ENCODE assay signal across 13 cellular contexts in the genomic region with DNA sequence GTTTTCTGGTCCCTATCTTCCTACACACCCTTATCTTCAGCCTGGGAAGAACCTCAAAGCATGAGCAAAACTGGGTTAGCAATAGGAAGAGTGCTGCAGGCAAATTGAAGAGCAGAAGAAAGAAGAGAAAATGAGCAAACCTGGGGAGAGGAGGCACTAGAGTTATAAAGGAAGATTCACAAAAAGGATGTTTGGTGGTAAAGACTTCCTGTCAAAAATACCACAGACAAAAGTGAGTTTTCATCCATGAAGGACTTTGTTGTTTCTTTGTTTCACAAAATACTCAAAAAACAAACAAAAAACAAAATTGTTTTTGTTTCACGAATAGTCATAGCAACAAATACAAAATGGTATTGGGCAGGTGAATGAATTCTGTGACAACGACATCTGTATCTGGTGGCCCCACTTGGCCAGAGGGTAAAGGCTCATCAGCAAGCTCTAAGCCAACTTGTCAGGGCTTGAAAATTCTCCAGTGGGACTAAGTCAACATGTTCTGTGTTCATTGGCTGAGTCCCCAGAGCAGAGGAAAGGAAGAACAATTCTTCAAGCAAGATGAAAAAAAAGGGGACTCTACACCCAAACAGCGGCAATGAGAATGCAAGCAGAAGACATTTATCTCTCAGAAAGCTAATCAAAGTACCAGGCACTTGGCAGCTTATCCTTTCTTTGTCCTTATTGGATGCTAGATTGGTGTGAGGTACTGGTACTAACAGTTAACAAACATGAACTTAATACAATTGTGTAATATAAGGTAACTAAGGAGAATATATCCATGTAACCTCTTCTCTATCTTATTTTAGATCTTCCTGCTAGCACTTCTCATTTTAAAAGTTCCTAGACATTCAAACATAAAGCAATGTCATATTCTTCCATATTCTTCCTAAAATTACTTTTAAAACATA. TPM values are rescaled to one million over a fixed set of nuclear protein-coding genes. Genes with fewer than 3 reads are reported as not detected.
DNase-seq lines count a peak whose midpoint lies in the region; ATAC-seq lines count a peak whose summit lies in the region.
"Had no signal": no experiment of that assay in that cellular context is flagged by ENCODE, and none has a peak within 500 bp of the region (broad histone marks: within the 10 kb centered on the region; RNA-seq: fewer than 3 reads in every experiment).

No MANE protein-coding gene starts in this region.

- in situ Hi-C loops in KBM-7 (cut with MboI; ENCODE audit: low pct_unique_long_range_greater_than_20kb, low sequenced_read_pairs) = no loop called here

- H4K20me1 ChIP-seq in BLaER1 treated with 17β-estradiol and CSF1 and Interleukin-3, amounts not matched to agents 10 nM and 100 nM = no peaks in the 10 kb centered on the region

- peak overlapping the region in 4 of 10 experiments; percentile 4 to 41 (median 17); a peak in 6 of 20 replicates for H3K4me3 ChIP-seq in BLaER1 treated with 17β-estradiol and CSF1 and Interleukin-3, amounts not matched to agents 10 nM and 100 nM
- H3K4me3 ChIP-seq in mononuclear cell (ENCODE audit: low read length) = peak overlapping the region; percentile 2
- no peak overlapping the region for H3K4me3 ChIP-seq in SJCRH30
- H3K4me3 ChIP-seq: SK-N-MC had no signal

- H3K9me3 ChIP-seq in BLaER1 treated with 17β-estradiol and CSF1 and Interleukin-3, amounts not matched to agents 10 nM and 100 nM (replicated peaks in 1 of 11) = peaks cover 0 to 6% (median 0%) of the 10 kb centered on the region in 11 experiments; a peak in 2 of 22 replicates
- H3K9me3 ChIP-seq in mononuclear cell (ENCODE audit: low read depth, low read length) = no peaks in the 10 kb centered on the region
- H3K9me3 ChIP-seq in SJCRH30 (replicated peaks) = no peaks in the 10 kb centered on the region

- peaks cover 37 to 95% (median 72%) of the 10 kb centered on the region in 10 experiments for H3K4me1 ChIP-seq in BLaER1 treated with 17β-estradiol and CSF1 and Interleukin-3, amounts not matched to agents 10 nM and 100 nM
- H3K4me1 ChIP-seq in mononuclear cell (ENCODE audit: insufficient read depth, low read length) = peaks cover 73% of the 10 kb centered on the region
- H3K4me1 ChIP-seq in SJCRH30 = no peaks in the 10 kb centered on the region

- ATAC-seq in HG02759 (IDR thresholded peaks at IDR 0.05; ENCODE audit: unreplicated experiment) = no peak

- H3K27ac ChIP-seq in BLaER1 treated with 17β-estradiol and CSF1 and Interleukin-3, amounts not matched to agents 10 nM and 100 nM = peak overlapping the region in 10 of 11 experiments; percentile 23 to 84 (median 60); a peak in 18 of 22 replicates
- no peak overlapping the region for H3K27ac ChIP-seq in SJCRH30
- H3K27ac ChIP-seq: SK-N-MC had no signal

- H3K36me3 ChIP-seq in BLaER1 treated with 17β-estradiol and CSF1 and Interleukin-3, amounts not matched to agents 10 nM and 100 nM = peaks cover 0 to 23% (median 0%) of the 10 kb centered on the region in 11 experiments; a peak in 4 of 22 replicates
- H3K36me3 ChIP-seq in SJCRH30 = no peaks in the 10 kb centered on the region

- peak; percentile 77 for DNase-seq in KBM-7
- DNase-seq in astrocyte of the hippocampus (ENCODE audit: low read depth, low spot score) = peak; percentile 52
- DNase-seq in SJCRH30 = no peak
- no peak for DNase-seq in NCI-H446 (lab: John Stamatoyannopoulos, UW)
- no peak for DNase-seq in activated effector memory CD4-positive, alpha-beta T cell treated with anti-CD3 and anti-CD28 coated beads, Interleukin-2, amount 50 U/mL, for 16 hours
- DNase-seq: activated T-cell treated with anti-CD3 and anti-CD28 coated beads, Interleukin-2, amount 50 U/mL, for 24 hours; NCI-H1092 treated with DMSO at 0.1 percent for 48 hours; stimulated activated CD4-positive, alpha-beta T cell treated with anti-CD3 and anti-CD28 coated beads, Interleukin-1b, Interleukin-23, amount 100 ng/mL, for 48 hours had no signal

- no peaks in the 10 kb centered on the region for H3K27me3 ChIP-seq in BLaER1 treated with 17β-estradiol and CSF1 and Interleukin-3, amounts not matched to agents 10 nM and 100 nM
- no peaks in the 10 kb centered on the region for H3K27me3 ChIP-seq in mononuclear cell (ENCODE audit: insufficient read depth, low read length)
- no peaks in the 10 kb centered on the region for H3K27me3 ChIP-seq in SJCRH30

- peak overlapping the region in 4 of 11 experiments; percentile 33 to 62 (median 46); a peak in 8 of 22 replicates for H3K9ac ChIP-seq in BLaER1 treated with 17β-estradiol and CSF1 and Interleukin-3, amounts not matched to agents 10 nM and 100 nM

- H3K4me2 ChIP-seq in BLaER1 treated with 17β-estradiol and CSF1 and Interleukin-3, amounts not matched to agents 10 nM and 100 nM = peak overlapping the region; percentile 71 to 96 (median 78)

RNA-seq across cellular contexts. Expression of a gene that starts 9.7 kb away (rescaled TPM):
- total RNA-seq in mononuclear cell = 8.2 TPM
- 14.4 and 14.7 TPM in 2 replicates for total RNA-seq in SJCRH30 (2014; rRNA removed; shearing (Covaris generic))
- total RNA-seq: epithelial cell of proximal tubule had no signal

Comparison
In these comparisons a context has a peak if more than half of its experiments do, and no peak if none do; other contexts are left out.
1. DNase-seq: peak in KBM-7 (single experiment) and astrocyte of the hippocampus (single experiment); none in SJCRH30 (0 of 2), NCI-H446 (0 of 2) and activated effector memory CD4-positive, alpha-beta T cell treated with anti-CD3 and anti-CD28 coated beads, Interleukin-2, amount 50 U/mL, for 16 hours (single experiment).